ENCODE assay signal across 15 cellular contexts in genomic region chr20:61990484-61990883, GRCh38.
"Had no signal": no experiment of that assay in that cellular context is flagged by ENCODE, and none has a peak within 500 bp of the region (broad histone marks: within the 10 kb centered on the region; RNA-seq: fewer than 3 reads in every experiment).

No MANE protein-coding gene starts in this region.

- H3K9me3 ChIP-seq: colonic mucosa, ovary had no signal

- H3K27ac Mint-ChIP-seq: endodermal cell had no signal

- H3K27me3 Mint-ChIP-seq: naive thymus-derived CD4-positive, alpha-beta T cell had no signal

- H3K4me1 Mint-ChIP-seq: endodermal cell, neural crest cell had no signal

- H3K36me3 ChIP-seq: ovary had no signal

- H3K4me1 ChIP-seq: colonic mucosa, right atrium auricular region, sigmoid colon had no signal

- H3K27ac ChIP-seq: colonic mucosa, ovary, right atrium auricular region, sigmoid colon, skin epidermis had no signal

- H3K27me3 ChIP-seq: colonic mucosa, ovary, right atrium auricular region, sigmoid colon had no signal

- DNase-seq: colonic mucosa; dermis blood vessel endothelial cell; endodermal cell; mammary epithelial cell; naive thymus-derived CD4-positive, alpha-beta T cell; ovary; sigmoid colon; stimulated activated CD4-positive, alpha-beta T cell treated with anti-CD3 and anti-CD28 coated beads, Interleukin-2, amount 100 ng/mL, for 24 hours; stimulated activated CD4-positive, alpha-beta T cell treated with anti-CD3 and anti-CD28 coated beads, Interleukin-4, amount 100 ng/mL, for 4 hours; stimulated activated naive CD4-positive, alpha-beta T cell treated with Interleukin-2 at 50 U/mL for 16 hours; trophoblast cell had no signal

- H3K4me3 ChIP-seq: colonic mucosa, ovary, right atrium auricular region, sigmoid colon, skin epidermis had no signal

- H3K4me3 Mint-ChIP-seq: endodermal cell, neural crest cell had no signal

- FAIRE-seq: frontal cortex had no signal
